ENCODE assay signal across 17 cellular contexts in genomic region chr6:129773304-129773703, GRCh38.
"Had no signal": no experiment of that assay in that cellular context is flagged by ENCODE, and none has a peak within 500 bp of the region (broad histone marks: within the 10 kb centered on the region; RNA-seq: fewer than 3 reads in every experiment).

No MANE protein-coding gene starts in this region.

- H3K36me3 ChIP-seq: gastroesophageal sphincter, neutrophil, sigmoid colon, suprapubic skin, thyroid gland had no signal

- H3K27ac Mint-ChIP-seq: naive thymus-derived CD4-positive, alpha-beta T cell; nephron progenitor cell; type B pancreatic cell had no signal

- H3K79me2 ChIP-seq: hepatocyte had no signal

- ATAC-seq: esophagus mucosa; gastroesophageal sphincter; left colon; naive thymus-derived CD4-positive, alpha-beta T cell had no signal

- H3K9me3 ChIP-seq: gastroesophageal sphincter, neutrophil, sigmoid colon, suprapubic skin, thyroid gland had no signal

- H2AFZ ChIP-seq: hepatocyte had no signal

- H3K4me2 ChIP-seq: hepatocyte had no signal

- DNase-seq: cortex of kidney; effector memory CD4-positive, alpha-beta T cell; foreskin fibroblast; left colon; naive thymus-derived CD4-positive, alpha-beta T cell; nephron progenitor cell; posterior cingulate gyrus; sigmoid colon; stimulated activated naive CD4-positive, alpha-beta T cell; thyroid gland had no signal

- H3K4me3 ChIP-seq: gastroesophageal sphincter, hepatocyte, sigmoid colon, skin epidermis, suprapubic skin, thyroid gland had no signal

- H3K4me3 Mint-ChIP-seq: naive thymus-derived CD4-positive, alpha-beta T cell; nephron progenitor cell; type B pancreatic cell had no signal

- H3K27ac ChIP-seq: gastroesophageal sphincter, hepatocyte, neutrophil, sigmoid colon, skin epidermis, suprapubic skin, thyroid gland had no signal

- H3K4me1 ChIP-seq: suprapubic skin, thyroid gland had no signal

- H3K27me3 ChIP-seq: hepatocyte, thyroid gland had no signal
